Comparison of ENCODE assay signal across 13 cellular contexts in genomic region chr11:76074178-76075112, GRCh38.
A peak's percentile ranks its signal among the peaks of the same experiment; 100 is the strongest.
DNase-seq lines count a peak whose midpoint lies in the region; ATAC-seq and TF ChIP-seq lines count a peak whose summit lies in the region.
"Had no signal": no experiment of that assay in that cellular context is flagged by ENCODE, and none has a peak within 500 bp of the region (broad histone marks: within the 10 kb centered on the region; RNA-seq: fewer than 3 reads in every experiment).

No MANE protein-coding gene starts in this region.

- H3K4me3 ChIP-seq in CD4-positive, alpha-beta memory T cell (ENCODE audit: low read length in 2 of 2): no peak overlapping the region
- H3K4me3 ChIP-seq in muscle layer of duodenum (ENCODE audit: low read depth in 1 of 2, low read length in 2 of 2): no peak overlapping the region
- H3K4me3 ChIP-seq in WERI-Rb-1 (ENCODE audit: low read depth, low read length): no peak overlapping the region

- no peak overlapping the region for H3K27ac ChIP-seq in CD4-positive, alpha-beta memory T cell (ENCODE audit: low read depth, low read length)
- H3K27ac ChIP-seq in muscle layer of duodenum (ENCODE audit: low read length) (peak overlapping the region; percentile 6), WERI-Rb-1 (no peak overlapping the region)

- no peak for DNase-seq in CD4-positive, alpha-beta memory T cell
- DNase-seq in NCI-H1436 (lab: John Stamatoyannopoulos, UW): peak; percentile 52
- DNase-seq in chondrocyte (ENCODE audit: low spot score): no peak
- DNase-seq in posterior vena cava (ENCODE audit: low spot score): no peak
- DNase-seq in activated T-cell treated with anti-CD3 and anti-CD28 coated beads, Interleukin-2, amount 50 U/mL, for 72 hours: no peak
- DNase-seq in HPDE6-E6E7 (ENCODE audit: extremely low spot score): no peak
- DNase-seq in WERI-Rb-1: no peak
- DNase-seq: activated CD4-positive, alpha-beta T cell treated with anti-CD3 and anti-CD28 coated beads for 36 hours; amniotic stem cell; DMS53; NCI-H1092 had no signal

- intact Hi-C loops in CD4-positive, alpha-beta memory T cell (cut with micrococcal nuclease): no loop called here
- intact Hi-C loops in posterior vena cava (cut with DNase I): no loop called here

- peaks cover 16 to 20% (median 18%) of the 10 kb centered on the region in 4 donors for H3K4me1 Mint-ChIP-seq in CD4-positive, alpha-beta memory T cell
- H3K4me1 Mint-ChIP-seq in chondrocyte (ENCODE audit: low read depth): peaks cover 67% of the 10 kb centered on the region
- peaks cover 11% of the 10 kb centered on the region for H3K4me1 Mint-ChIP-seq in activated T-cell treated with anti-CD3 and anti-CD28 coated beads, Interleukin-2, amount 50 U/mL, for 72 hours (ENCODE audit: low read depth)

- no peaks in the 10 kb centered on the region for H3K36me3 ChIP-seq in CD4-positive, alpha-beta memory T cell (ENCODE audit: insufficient read depth, low read length)
- H3K36me3 ChIP-seq in muscle layer of duodenum (ENCODE audit: control insufficient read depth in 1 of 2, insufficient read depth in 2 of 2, low read length in 2 of 2): no peaks in the 10 kb centered on the region
- H3K36me3 ChIP-seq in WERI-Rb-1: no peaks in the 10 kb centered on the region

- CTCF ChIA-PET in CD4-positive, alpha-beta memory T cell (lab: Charles Lee; ENCODE audit: partially characterized antibody): interaction anchor here (0.7 to 1.3 kb wide), 2 partner anchors 9 to 177 kb away, joined by 3 read pairs; no protein-coding TSS in a partner anchor

- H3K27me3 ChIP-seq in CD4-positive, alpha-beta memory T cell (ENCODE audit: insufficient read depth, low read length): no peaks in the 10 kb centered on the region
- H3K27me3 ChIP-seq in muscle layer of duodenum (ENCODE audit: low read depth, low read length) (no peaks in the 10 kb centered on the region), WERI-Rb-1 (ENCODE audit: insufficient read depth, low read depth, severe bottlenecking) (no peaks in the 10 kb centered on the region)

- TF ChIP-seq CTCF in chondrocyte (IDR thresholded peaks at IDR 0.05) (no peak), WERI-Rb-1 (IDR thresholded peaks at IDR 0.05; ENCODE audit: low read depth, low read length) (no peak)

- no peak overlapping the region for H3K4me3 Mint-ChIP-seq in CD4-positive, alpha-beta memory T cell
- peak overlapping the region; percentile 3 for H3K4me3 Mint-ChIP-seq in chondrocyte (ENCODE audit: unreplicated experiment)
- no peak overlapping the region for H3K4me3 Mint-ChIP-seq in activated T-cell treated with anti-CD3 and anti-CD28 coated beads, Interleukin-2, amount 50 U/mL, for 72 hours
- H3K4me3 Mint-ChIP-seq: activated CD4-positive, alpha-beta T cell treated with anti-CD3 and anti-CD28 coated beads for 36 hours had no signal

- ATAC-seq in activated T-cell treated with anti-CD3 and anti-CD28 coated beads, Interleukin-2, amount 50 U/mL, for 72 hours (replicated peaks in 1 of 2): no peak
- ATAC-seq: activated CD4-positive, alpha-beta T cell treated with anti-CD3 and anti-CD28 coated beads for 36 hours; Panc1 had no signal

- H3K27ac Mint-ChIP-seq in CD4-positive, alpha-beta memory T cell: peak overlapping the region in 4 of 7 donors; percentile 12 to 57 (median 37)
- H3K27ac Mint-ChIP-seq in chondrocyte (ENCODE audit: unreplicated experiment): peak overlapping the region; percentile 87
- no peak overlapping the region for H3K27ac Mint-ChIP-seq in activated T-cell treated with anti-CD3 and anti-CD28 coated beads, Interleukin-2, amount 50 U/mL, for 72 hours
- H3K27ac Mint-ChIP-seq: activated CD4-positive, alpha-beta T cell treated with anti-CD3 and anti-CD28 coated beads for 36 hours had no signal

- no peaks in the 10 kb centered on the region for H3K9me3 ChIP-seq in CD4-positive, alpha-beta memory T cell (ENCODE audit: control insufficient read depth in 1 of 2, low read length in 2 of 2)
- H3K9me3 ChIP-seq in muscle layer of duodenum (ENCODE audit: control insufficient read depth in 1 of 2, low read length in 2 of 2) (no peaks in the 10 kb centered on the region), WERI-Rb-1 (ENCODE audit: severe bottlenecking) (no peaks in the 10 kb centered on the region)

- no peaks in the 10 kb centered on the region for H3K27me3 Mint-ChIP-seq in CD4-positive, alpha-beta memory T cell
- no peaks in the 10 kb centered on the region for H3K27me3 Mint-ChIP-seq in chondrocyte (ENCODE audit: low read depth)
- H3K27me3 Mint-ChIP-seq in activated T-cell treated with anti-CD3 and anti-CD28 coated beads, Interleukin-2, amount 50 U/mL, for 72 hours (ENCODE audit: low read depth): no peaks in the 10 kb centered on the region
- H3K27me3 Mint-ChIP-seq: activated CD4-positive, alpha-beta T cell treated with anti-CD3 and anti-CD28 coated beads for 36 hours had no signal

- H3K4me1 ChIP-seq in CD4-positive, alpha-beta memory T cell (ENCODE audit: insufficient read depth, low read length): no peaks in the 10 kb centered on the region
- peaks cover 0 to 11% of the 10 kb centered on the region in 2 donors for H3K4me1 ChIP-seq in muscle layer of duodenum (ENCODE audit: control insufficient read depth in 1 of 2, insufficient read depth in 2 of 2, low read length in 2 of 2)

- POLR2A ChIA-PET in CD4-positive, alpha-beta memory T cell (lab: Charles Lee; ENCODE audit: partially characterized antibody): no interaction called here

- H3K36me3 Mint-ChIP-seq in CD4-positive, alpha-beta memory T cell: peaks cover 9 to 16% of the 10 kb centered on the region in 2 donors
- H3K36me3 Mint-ChIP-seq in chondrocyte (ENCODE audit: low read depth): no peaks in the 10 kb centered on the region
- H3K36me3 Mint-ChIP-seq in activated T-cell treated with anti-CD3 and anti-CD28 coated beads, Interleukin-2, amount 50 U/mL, for 72 hours (ENCODE audit: insufficient read depth in 2 of 2): peaks cover 3 to 5% of the 10 kb centered on the region in 2 donors

- peaks cover 0 to 5% (median 0%) of the 10 kb centered on the region in 8 donors for H3K9me3 Mint-ChIP-seq in CD4-positive, alpha-beta memory T cell
- no peaks in the 10 kb centered on the region for H3K9me3 Mint-ChIP-seq in chondrocyte (ENCODE audit: low read depth)
- H3K9me3 Mint-ChIP-seq in activated T-cell treated with anti-CD3 and anti-CD28 coated beads, Interleukin-2, amount 50 U/mL, for 72 hours: no peaks in the 10 kb centered on the region
